Comparison of ENCODE assay signal across 12 cellular contexts in the genomic region with DNA sequence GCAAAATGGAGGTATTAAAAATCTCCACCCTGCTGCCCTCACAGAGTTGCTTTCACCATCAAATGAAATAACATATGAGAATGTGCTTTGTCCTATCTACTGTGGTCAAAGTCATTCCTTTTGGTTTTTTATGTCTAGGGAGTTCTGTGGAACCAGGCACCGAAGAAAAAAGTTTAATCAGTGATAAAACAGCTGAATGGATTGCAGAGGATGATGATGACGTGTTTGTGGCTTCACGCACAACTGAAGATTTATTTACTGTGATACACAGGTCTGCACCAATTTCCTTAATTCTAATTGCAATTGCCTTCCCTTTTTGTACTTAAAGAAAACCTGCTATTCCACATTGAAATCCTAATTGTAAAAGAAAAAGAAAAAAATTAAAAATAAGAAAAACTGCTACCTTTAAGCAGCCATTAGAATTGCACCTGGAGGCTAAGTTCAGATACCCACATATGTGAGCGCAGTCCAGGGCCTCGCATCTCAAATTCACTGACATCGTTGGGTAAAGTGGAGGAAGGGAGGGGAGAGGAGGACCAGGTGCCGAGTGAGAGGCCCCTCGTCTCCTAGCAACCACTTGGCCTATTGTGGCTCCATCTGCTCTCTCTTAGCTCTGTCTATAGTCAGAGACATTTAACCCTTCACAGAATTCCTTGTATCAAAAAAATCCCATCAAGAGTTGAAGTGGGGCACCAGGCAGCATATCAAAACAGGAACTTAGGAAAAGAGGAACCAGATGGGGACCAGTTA. TPM values are rescaled to one million over a fixed set of nuclear protein-coding genes. Genes with fewer than 3 reads are reported as not detected.
DNase-seq lines count a peak whose midpoint lies in the region; ATAC-seq and TF ChIP-seq lines count a peak whose summit lies in the region.
"Had no signal": no experiment of that assay in that cellular context is flagged by ENCODE, and none has a peak within 500 bp of the region (broad histone marks: within the 10 kb centered on the region; RNA-seq: fewer than 3 reads in every experiment).

No MANE protein-coding gene starts in this region.

- no peaks in the 10 kb centered on the region for H4K20me1 ChIP-seq in PC-3 (ENCODE audit: low read length)

- no peaks in the 10 kb centered on the region for H3K79me2 ChIP-seq in PC-3 (ENCODE audit: low read length)

- POLR2A ChIA-PET in activated CD4-positive, alpha-beta T cell treated with anti-CD3 and anti-CD28 coated beads, Interleukin-2, amount 10 ng/mL, durations not matched to agents 7 days and 5 days (lab: Charles Lee): no interaction called here
- POLR2A ChIA-PET in PC-3 (lab: Charles Lee; ENCODE audit: unreplicated experiment): no interaction called here

- H3K9me2 ChIP-seq in PC-3 (replicated peaks; ENCODE audit: low read length): no peaks in the 10 kb centered on the region

- H3K9me3 ChIP-seq in PC-3 (ENCODE audit: low read length) (no peaks in the 10 kb centered on the region), ovary (no peaks in the 10 kb centered on the region)
- H3K9me3 ChIP-seq: A549 had no signal

- H3K4me3 ChIP-seq in PC-3 (ENCODE audit: low read length) (no peak overlapping the region), ovary (no peak overlapping the region)
- H3K4me3 ChIP-seq: A549, skin epidermis had no signal

- H3K4me2 ChIP-seq in PC-3 (ENCODE audit: low read length): no peak overlapping the region
- H3K4me2 ChIP-seq: A549 had no signal

- peak overlapping the region; percentile 50 for H3K4me3 Mint-ChIP-seq in activated CD4-positive, alpha-beta T cell treated with anti-CD3 and anti-CD28 coated beads, Interleukin-2, amount 10 ng/mL, durations not matched to agents 24 days and 14 days
- H3K4me3 Mint-ChIP-seq in activated CD4-positive, alpha-beta T cell treated with anti-CD3 and anti-CD28 coated beads, Interleukin-2, amount 10 ng/mL, durations not matched to agents 7 days and 5 days: no peak overlapping the region

- TF ChIP-seq POLR2A in ovary (IDR thresholded peaks at IDR 0.05): no peak

- TF ChIP-seq CTCF in PC-3 (conservative IDR thresholded peaks at IDR 0.05; ENCODE audit: low read depth, low read length) (no peak), ovary (IDR thresholded peaks at IDR 0.05) (no peak)

- no peak overlapping the region for H3K27ac ChIP-seq in PC-3 (ENCODE audit: low read length)
- no peak overlapping the region for H3K27ac ChIP-seq in ovary
- H3K27ac ChIP-seq: A549, skin epidermis had no signal

- H3K4me1 Mint-ChIP-seq in activated CD4-positive, alpha-beta T cell treated with anti-CD3 and anti-CD28 coated beads, Interleukin-2, amount 10 ng/mL, durations not matched to agents 24 days and 14 days: peaks cover 19% of the 10 kb centered on the region
- H3K4me1 Mint-ChIP-seq in activated CD4-positive, alpha-beta T cell treated with anti-CD3 and anti-CD28 coated beads, Interleukin-2, amount 10 ng/mL, durations not matched to agents 7 days and 5 days: peaks cover 30% of the 10 kb centered on the region

- DNase-seq in activated CD4-positive, alpha-beta T cell treated with anti-CD3 and anti-CD28 coated beads, Interleukin-2, amount 10 ng/mL, durations not matched to agents 24 days and 14 days: no peak
- DNase-seq in activated CD4-positive, alpha-beta T cell treated with anti-CD3 and anti-CD28 coated beads, Interleukin-2, amount 10 ng/mL, durations not matched to agents 7 days and 5 days: no peak
- peak; percentile 94 for DNase-seq in NCI-H2171 treated with DMSO at 0.1 percent for 48 hours (lab: John Stamatoyannopoulos, UW)
- DNase-seq in astrocyte of the hippocampus (ENCODE audit: low read depth, low spot score): peak; percentile 21
- DNase-seq in PC-3: no peak
- DNase-seq in ovary: no peak
- no peak for DNase-seq in foreskin melanocyte
- no peak for DNase-seq in midbrain (lab: John Stamatoyannopoulos, UW)
- DNase-seq: mesendoderm had no signal

- peaks cover 29% of the 10 kb centered on the region for H3K27me3 Mint-ChIP-seq in activated CD4-positive, alpha-beta T cell treated with anti-CD3 and anti-CD28 coated beads, Interleukin-2, amount 10 ng/mL, durations not matched to agents 24 days and 14 days
- peaks cover 32% of the 10 kb centered on the region for H3K27me3 Mint-ChIP-seq in activated CD4-positive, alpha-beta T cell treated with anti-CD3 and anti-CD28 coated beads, Interleukin-2, amount 10 ng/mL, durations not matched to agents 7 days and 5 days

- no TSS peak for BruUV-seq in PC-3 (replicated peaks; lab: Mats Ljungman, UMichigan)

- H2AFZ ChIP-seq in PC-3 (ENCODE audit: low read length): no peak overlapping the region

- H3K27ac Mint-ChIP-seq in activated CD4-positive, alpha-beta T cell treated with anti-CD3 and anti-CD28 coated beads, Interleukin-2, amount 10 ng/mL, durations not matched to agents 24 days and 14 days: no peak overlapping the region
- H3K27ac Mint-ChIP-seq in activated CD4-positive, alpha-beta T cell treated with anti-CD3 and anti-CD28 coated beads, Interleukin-2, amount 10 ng/mL, durations not matched to agents 7 days and 5 days: no peak overlapping the region
- H3K27ac Mint-ChIP-seq: stimulated activated effector memory CD8-positive, alpha-beta T cell treated with anti-CD3 and anti-CD28 coated beads, Interleukin-12 subunit alpha, Interleukin-12 subunit beta, amount 100 ng/mL, for 72 hours had no signal

- TF ChIP-seq EP300 in ovary (IDR thresholded peaks at IDR 0.05): no peak

- intact Hi-C loops in activated CD4-positive, alpha-beta T cell treated with anti-CD3 and anti-CD28 coated beads, Interleukin-2, amount 10 ng/mL, durations not matched to agents 24 days and 14 days (cut with micrococcal nuclease): loop anchor here (5.0 kb wide), 2 partner anchors 40 to 125 kb away; a partner anchor contains a TSS
- intact Hi-C loops in PC-3 (cut with micrococcal nuclease): no loop called here
- intact Hi-C loops in ovary (cut with DNase I): no loop called here

- H3K4me1 ChIP-seq in PC-3 (ENCODE audit: insufficient read depth, low read length): peaks cover 5% of the 10 kb centered on the region
- H3K4me1 ChIP-seq in ovary (ENCODE audit: insufficient read depth): no peaks in the 10 kb centered on the region
- H3K4me1 ChIP-seq: A549 had no signal

- no peaks in the 10 kb centered on the region for H3F3A ChIP-seq in PC-3 (ENCODE audit: low read length, unreplicated experiment)

- H3K36me3 Mint-ChIP-seq in activated CD4-positive, alpha-beta T cell treated with anti-CD3 and anti-CD28 coated beads, Interleukin-2, amount 10 ng/mL, durations not matched to agents 24 days and 14 days (ENCODE audit: low read depth): no peaks in the 10 kb centered on the region
- H3K36me3 Mint-ChIP-seq in activated CD4-positive, alpha-beta T cell treated with anti-CD3 and anti-CD28 coated beads, Interleukin-2, amount 10 ng/mL, durations not matched to agents 7 days and 5 days (ENCODE audit: low read depth): no peaks in the 10 kb centered on the region
- H3K36me3 Mint-ChIP-seq: stimulated activated effector memory CD8-positive, alpha-beta T cell treated with anti-CD3 and anti-CD28 coated beads, Interleukin-12 subunit alpha, Interleukin-12 subunit beta, amount 100 ng/mL, for 72 hours had no signal

- CTCF ChIA-PET in activated CD4-positive, alpha-beta T cell treated with anti-CD3 and anti-CD28 coated beads, Interleukin-2, amount 10 ng/mL, durations not matched to agents 7 days and 5 days (lab: Charles Lee): interaction anchor here (1.4 to 2.3 kb wide), 3 partner anchors 10 to 15 kb away, joined by 3 to 8 read pairs (median 3); no protein-coding TSS in a partner anchor
- CTCF ChIA-PET in PC-3 (lab: Charles Lee): no interaction called here

- ATAC-seq in PC-3: no peak
- ATAC-seq: A549 had no signal

- WGBS in ovary, 3 donors: 52 to 56% (median 53%) methylated on average over 8 of the region's 8 CpGs

- no peak overlapping the region for H3K9ac ChIP-seq in PC-3 (ENCODE audit: low read length)

- H3K27me3 ChIP-seq in PC-3 (ENCODE audit: low read length) (no peaks in the 10 kb centered on the region), ovary (no peaks in the 10 kb centered on the region)

- H3K36me3 ChIP-seq in PC-3 (ENCODE audit: low read depth, low read length) (no peaks in the 10 kb centered on the region), ovary (no peaks in the 10 kb centered on the region)

- H3K9me3 Mint-ChIP-seq in activated CD4-positive, alpha-beta T cell treated with anti-CD3 and anti-CD28 coated beads, Interleukin-2, amount 10 ng/mL, durations not matched to agents 24 days and 14 days: no peaks in the 10 kb centered on the region
- no peaks in the 10 kb centered on the region for H3K9me3 Mint-ChIP-seq in activated CD4-positive, alpha-beta T cell treated with anti-CD3 and anti-CD28 coated beads, Interleukin-2, amount 10 ng/mL, durations not matched to agents 7 days and 5 days
- H3K9me3 Mint-ChIP-seq: stimulated activated effector memory CD8-positive, alpha-beta T cell treated with anti-CD3 and anti-CD28 coated beads, Interleukin-12 subunit alpha, Interleukin-12 subunit beta, amount 100 ng/mL, for 72 hours had no signal

RNA-seq across cellular contexts. Expression of a gene that starts 10.6 kb away (rescaled TPM):
- total RNA-seq in activated CD4-positive, alpha-beta T cell treated with anti-CD3 and anti-CD28 coated beads, Interleukin-2, amount 10 ng/mL, durations not matched to agents 24 days and 14 days: 0.19 and 0.21 TPM in 2 replicates
- total RNA-seq in activated CD4-positive, alpha-beta T cell treated with anti-CD3 and anti-CD28 coated beads, Interleukin-2, amount 10 ng/mL, durations not matched to agents 7 days and 5 days: under 1 TPM; 0.07 to 0.15 TPM
- total RNA-seq in PC-3 (2014; rRNA removed) (0.23 and 0.40 TPM in 2 replicates), ovary (10 to 100 TPM in 5 of 7 donors, 1 to 10 TPM in 2; 3.6 to 17.6 (median 14.4) TPM)
- polyA plus RNA-seq in ovary: 10 to 100 TPM in 1 of 2 donors, 1 to 10 TPM in 1; 6.4 to 16.2 TPM

RNA-seq across cellular contexts. Expression of a gene that starts 39.3 kb away (rescaled TPM):
- total RNA-seq in activated CD4-positive, alpha-beta T cell treated with anti-CD3 and anti-CD28 coated beads, Interleukin-2, amount 10 ng/mL, durations not matched to agents 24 days and 14 days: 10.8 and 11.3 TPM in 2 replicates
- 1 to 10 TPM; 5.1 to 5.4 TPM for total RNA-seq in activated CD4-positive, alpha-beta T cell treated with anti-CD3 and anti-CD28 coated beads, Interleukin-2, amount 10 ng/mL, durations not matched to agents 7 days and 5 days
- total RNA-seq in PC-3 (2014; rRNA removed) (30.0 and 44.1 TPM in 2 replicates), ovary (10 to 100 TPM in 3 of 7 donors, 1 to 10 TPM in 4; 5.3 to 15.8 (median 9.9) TPM)
- 10 to 100 TPM; 11.7 to 33.6 TPM for polyA plus RNA-seq in ovary

Comparison
In these comparisons a context has a peak if more than half of its experiments do, and no peak if none do; other contexts are left out.
1. DNase-seq: peak in NCI-H2171 treated with DMSO at 0.1 percent for 48 hours (single experiment) and astrocyte of the hippocampus (single experiment); none in activated CD4-positive, alpha-beta T cell treated with anti-CD3 and anti-CD28 coated beads, Interleukin-2, amount 10 ng/mL, durations not matched to agents 24 days and 14 days (single experiment), activated CD4-positive, alpha-beta T cell treated with anti-CD3 and anti-CD28 coated beads, Interleukin-2, amount 10 ng/mL, durations not matched to agents 7 days and 5 days (single experiment), PC-3 (single experiment), ovary (0 of 5), foreskin melanocyte (single experiment) and midbrain (single experiment).